In genomic region chr15:90086868-90087268, GRCh38 we compare ENCODE assay signal across 8 cellular contexts. TPM values are rescaled to one million over a fixed set of nuclear protein-coding genes. Genes with fewer than 3 reads are reported as not detected.
A peak's percentile ranks its signal among the peaks of the same experiment; 100 is the strongest.
DNase-seq lines count a peak whose midpoint lies in the region; ATAC-seq and TF ChIP-seq lines count a peak whose summit lies in the region.

No MANE protein-coding gene starts in this region.

- no peak overlapping the region for H3K27ac Mint-ChIP-seq in activated CD8-positive, alpha-beta memory T cell treated with anti-CD3 and anti-CD28 coated beads, Interleukin-2, amount 10 ng/mL, durations not matched to agents 7 days and 5 days

- peaks cover 59% of the 10 kb centered on the region for H3K36me3 Mint-ChIP-seq in activated CD8-positive, alpha-beta memory T cell treated with anti-CD3 and anti-CD28 coated beads, Interleukin-2, amount 10 ng/mL, durations not matched to agents 7 days and 5 days

- no peak for DNase-seq in GM12864 (ENCODE audit: low read depth)
- peak; percentile 17 for DNase-seq in NCI-H2227 (lab: John Stamatoyannopoulos, UW; ENCODE audit: unreplicated experiment)
- DNase-seq in activated CD8-positive, alpha-beta memory T cell treated with anti-CD3 and anti-CD28 coated beads, Interleukin-2, amount 10 ng/mL, durations not matched to agents 7 days and 5 days: peak; percentile 69
- DNase-seq in fibroblast of the aortic adventitia (ENCODE audit: low read depth): peak; percentile 44
- no peak for DNase-seq in sigmoid colon
- DNase-seq in NCI-H1930 (lab: John Stamatoyannopoulos, UW): no peak

- no peak overlapping the region for H3K4me3 Mint-ChIP-seq in activated CD8-positive, alpha-beta memory T cell treated with anti-CD3 and anti-CD28 coated beads, Interleukin-2, amount 10 ng/mL, durations not matched to agents 7 days and 5 days

- peak overlapping the region; percentile 61 for H3K27ac ChIP-seq in 22Rv1
- H3K27ac ChIP-seq in sigmoid colon: peak overlapping the region; percentile 4 to 72 (median 48)

- intact Hi-C loops in sigmoid colon (cut with DNase I): no loop called here

- no peaks in the 10 kb centered on the region for H3K27me3 Mint-ChIP-seq in activated CD8-positive, alpha-beta memory T cell treated with anti-CD3 and anti-CD28 coated beads, Interleukin-2, amount 10 ng/mL, durations not matched to agents 7 days and 5 days

- TF ChIP-seq POLR2A in sigmoid colon (IDR thresholded peaks at IDR 0.05): no peak

- H3K27me3 ChIP-seq in sigmoid colon: no peaks in the 10 kb centered on the region

- peak; percentile 82 for TF ChIP-seq CTCF in 22Rv1 (IDR thresholded peaks at IDR 0.05)
- peak; percentile 87 for TF ChIP-seq CTCF in GM12864 (IDR thresholded peaks at IDR 0.05; ENCODE audit: low read depth, low read length, missing control alignments)
- TF ChIP-seq CTCF in fibroblast of the aortic adventitia (IDR thresholded peaks at IDR 0.05; ENCODE audit: insufficient read depth, low read length): peak; percentile 77
- TF ChIP-seq CTCF in sigmoid colon (IDR thresholded peaks at IDR 0.05): peak in 2 of 4 experiments; percentile 31 to 51

- no peak for TF ChIP-seq EP300 in sigmoid colon (IDR thresholded peaks at IDR 0.05)

- ATAC-seq in activated CD8-positive, alpha-beta memory T cell treated with anti-CD3 and anti-CD28 coated beads, Interleukin-2, amount 10 ng/mL, durations not matched to agents 7 days and 5 days: peak; percentile 71
- no peak for ATAC-seq in HG03175 (IDR thresholded peaks at IDR 0.05; ENCODE audit: unreplicated experiment)

- H3K4me1 ChIP-seq in sigmoid colon: peaks cover 0 to 55% (median 45%) of the 10 kb centered on the region in 4 donors

- 93 to 94% methylated on average over 7 of the region's 7 CpGs for WGBS in sigmoid colon, 2 donors

- peaks cover 25 to 78% (median 47%) of the 10 kb centered on the region in 4 donors for H3K36me3 ChIP-seq in sigmoid colon

- peaks cover 14% of the 10 kb centered on the region for H3K4me1 Mint-ChIP-seq in activated CD8-positive, alpha-beta memory T cell treated with anti-CD3 and anti-CD28 coated beads, Interleukin-2, amount 10 ng/mL, durations not matched to agents 7 days and 5 days

- H3K9me3 Mint-ChIP-seq in activated CD8-positive, alpha-beta memory T cell treated with anti-CD3 and anti-CD28 coated beads, Interleukin-2, amount 10 ng/mL, durations not matched to agents 7 days and 5 days (ENCODE audit: low read depth): no peaks in the 10 kb centered on the region

- CTCF ChIA-PET in activated CD8-positive, alpha-beta memory T cell treated with anti-CD3 and anti-CD28 coated beads, Interleukin-2, amount 10 ng/mL, durations not matched to agents 7 days and 5 days (lab: Charles Lee): interaction anchor here (0.6 to 3.3 kb wide), 17 partner anchors 8 to 326 kb away, joined by 3 to 19 read pairs (median 5); partner anchors contain the start of genes AP3S2 and IDH2

- no peak overlapping the region for H3K4me3 ChIP-seq in GM12864 (ENCODE audit: low read depth, low read length)
- H3K4me3 ChIP-seq in fibroblast of the aortic adventitia (ENCODE audit: low read depth, low read length): no peak overlapping the region
- no peak overlapping the region for H3K4me3 ChIP-seq in sigmoid colon

- no peaks in the 10 kb centered on the region for H3K9me3 ChIP-seq in sigmoid colon

RNA-seq across cellular contexts. Expression of gene IDH2, which starts 15.4 kb away (rescaled TPM):
- total RNA-seq in activated CD8-positive, alpha-beta memory T cell treated with anti-CD3 and anti-CD28 coated beads, Interleukin-2, amount 10 ng/mL, durations not matched to agents 7 days and 5 days: 100 to 1,000 TPM; 196 to 293 TPM
- total RNA-seq in fibroblast of the aortic adventitia (ENCODE audit: low replicate concordance) (14.3 and 28.6 TPM in 2 replicates), sigmoid colon (100 to 1,000 TPM in 3 of 4 donors, 10 to 100 TPM in 1; 77.2 to 164 (median 116) TPM)
- polyA plus RNA-seq in sigmoid colon: 100 to 1,000 TPM in 1 of 3 donors, 10 to 100 TPM in 2; 43.8 to 210 (median 90.2) TPM

Comparison
In these comparisons a context has a peak if more than half of its experiments do, and no peak if none do; other contexts are left out.
1. DNase-seq: peak in NCI-H2227 (single experiment), activated CD8-positive, alpha-beta memory T cell treated with anti-CD3 and anti-CD28 coated beads, Interleukin-2, amount 10 ng/mL, durations not matched to agents 7 days and 5 days (single experiment) and fibroblast of the aortic adventitia (single experiment); none in GM12864 (single experiment), sigmoid colon (single experiment) and NCI-H1930 (0 of 2).